In genomic region chr11:57644748-57645715, GRCh38 we compare ENCODE assay signal across 2 cellular contexts.
TF ChIP-seq lines count a peak whose summit lies in the region.

No MANE protein-coding gene starts in this region.

TF ChIP-seq in GM12891, 5 proteins besides CTCF, POLR2A, EP300 and RAD21:
- TF ChIP-seq POLR2AphosphoS5 (IDR thresholded peaks at IDR 0.05; ENCODE audit: low read depth, low read length) = no peak
- TF ChIP-seq PAX5 (IDR thresholded peaks at IDR 0.05; ENCODE audit: insufficient read depth, low read length, severe bottlenecking) = no peak
- TF ChIP-seq POU2F2 (IDR thresholded peaks at IDR 0.05; ENCODE audit: low read depth, low read length) = no peak
- no peak for TF ChIP-seq TAF1 (IDR thresholded peaks at IDR 0.05; ENCODE audit: low read depth, low read length)
- TF ChIP-seq SPI1 (IDR thresholded peaks at IDR 0.05; ENCODE audit: low read depth, low read length) = no peak

TF ChIP-seq in H1, 55 proteins besides CTCF, POLR2A, EP300 and RAD21:
- TF ChIP-seq POLR2AphosphoS5 (IDR thresholded peaks at IDR 0.05; ENCODE audit: low read depth, low read length) (peak; percentile 78), CHD7 (IDR thresholded peaks at IDR 0.05; ENCODE audit: insufficient replicate concordance, low read length) (no peak), SIN3A (conservative IDR thresholded peaks at IDR 0.05 in 1 of 2, IDR thresholded peaks at IDR 0.05 in 1 of 2; ENCODE audit: low read depth in 1 of 2, low read length in 2 of 2) (0 out of 4 replicates have a peak, but pooled peaks have one; percentile 50 to 51), TAF7 (optimal IDR thresholded peaks at IDR 0.05; ENCODE audit: borderline replicate concordance, low read depth, low read length) (peak; percentile 29), CREB1 (IDR thresholded peaks at IDR 0.05) (0 out of 2 replicates have a peak, but pooled peaks have one; percentile 18), NANOG (IDR thresholded peaks at IDR 0.05; ENCODE audit: insufficient read depth, low read depth, low read length, poor library complexity, severe bottlenecking) (peak; percentile 11), RXRA (IDR thresholded peaks at IDR 0.05; ENCODE audit: insufficient read depth, low read depth, low read length) (no peak), ASH2L (IDR thresholded peaks at IDR 0.05; ENCODE audit: low read length) (peak; percentile 15)
TF ChIP-seq in H1: peak in this region for 6.
